Comparison of ENCODE assay signal across 8 cellular contexts in the genomic region with DNA sequence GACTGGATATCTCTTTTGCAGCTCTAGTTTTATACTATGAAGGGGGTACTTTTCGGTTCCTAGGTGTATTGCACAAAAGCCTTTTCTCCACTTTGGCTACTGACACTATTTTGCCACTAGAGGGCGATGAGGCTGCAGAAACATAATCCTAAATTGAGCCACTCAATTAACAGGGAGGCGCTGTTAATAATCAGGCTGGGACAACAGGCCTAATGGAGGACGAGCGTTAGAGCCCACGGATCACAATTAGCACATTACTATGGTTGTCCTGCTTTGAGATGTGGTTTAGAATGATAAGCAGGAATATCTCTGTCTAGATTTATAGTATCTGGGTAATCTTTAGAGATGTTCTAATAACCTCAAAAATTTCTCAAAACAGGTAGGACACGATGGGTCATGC.
DNase-seq lines count a peak whose midpoint lies in the region; ATAC-seq and TF ChIP-seq lines count a peak whose summit lies in the region.

No MANE protein-coding gene starts in this region.

- H3K4me2 ChIP-seq in H9 (ENCODE audit: insufficient read depth, insufficient read length, low read length) (no peak overlapping the region), MM.1S (ENCODE audit: low read depth, low read length) (no peak overlapping the region)

- no peaks in the 10 kb centered on the region for H3K27me3 Mint-ChIP-seq in H9 (ENCODE audit: low read depth)
- no peaks in the 10 kb centered on the region for H3K27me3 Mint-ChIP-seq in activated naive CD8-positive, alpha-beta T cell treated with anti-CD3 and anti-CD28 coated beads for 36 hours

- H3K27me3 ChIP-seq in H9 (ENCODE audit: insufficient read depth, low read length) (no peaks in the 10 kb centered on the region), MM.1S (replicated peaks; ENCODE audit: insufficient read depth, low read length) (no peaks in the 10 kb centered on the region), left ventricle myocardium inferior (ENCODE audit: low read depth) (peaks cover 38% of the 10 kb centered on the region), gastrocnemius medialis (no peaks in the 10 kb centered on the region)

- no peak overlapping the region for H2BK120ac ChIP-seq in H9 (ENCODE audit: low read depth, low read length, poor library complexity, severe bottlenecking)

- intact Hi-C loops in left ventricle myocardium inferior (cut with micrococcal nuclease): no loop called here
- intact Hi-C loops in gastrocnemius medialis (cut with DNase I; ENCODE audit: low total_unique reads): no loop called here

- H3K9ac ChIP-seq in H9 (ENCODE audit: extremely low read depth, insufficient read length, low read length) (no peak overlapping the region), MM.1S (ENCODE audit: low read length) (no peak overlapping the region)

- no peak overlapping the region for H3K27ac ChIP-seq in H9 (ENCODE audit: insufficient read length, low read depth, low read length)
- no peak overlapping the region for H3K27ac ChIP-seq in MM.1S (ENCODE audit: low read length)
- H3K27ac ChIP-seq in left ventricle myocardium inferior (replicated peaks): no peak overlapping the region
- no peak overlapping the region for H3K27ac ChIP-seq in gastrocnemius medialis

- H4K5ac ChIP-seq in H9 (ENCODE audit: insufficient read length, low read depth, low read length): no peak overlapping the region

- no peaks in the 10 kb centered on the region for H3K79me1 ChIP-seq in H9 (ENCODE audit: insufficient read depth, low read depth, low read length, poor library complexity, severe bottlenecking)

- no peak for ATAC-seq in gastrocnemius medialis

- no peak overlapping the region for H3K4ac ChIP-seq in H9 (ENCODE audit: low read depth, low read length)

- no peak overlapping the region for H2AK5ac ChIP-seq in H9 (ENCODE audit: insufficient read length, low read length)

- H4K91ac ChIP-seq in H9 (ENCODE audit: insufficient read length, low read depth, low read length): no peak overlapping the region

- DNase-seq in H9 (peak; percentile 70), MM.1S (peak; percentile 65), SHP77 (lab: John Stamatoyannopoulos, UW) (peak; percentile 70 to 78), left ventricle myocardium inferior (no peak), gastrocnemius medialis (no peak), 8988T (no peak)
- peak; percentile 19 for DNase-seq in activated naive CD8-positive, alpha-beta T cell treated with anti-CD3 and anti-CD28 coated beads for 36 hours

- no peak overlapping the region for H3K27ac Mint-ChIP-seq in H9
- H3K27ac Mint-ChIP-seq in activated naive CD8-positive, alpha-beta T cell treated with anti-CD3 and anti-CD28 coated beads for 36 hours: no peak overlapping the region

- no peaks in the 10 kb centered on the region for H3K9me3 Mint-ChIP-seq in H9
- no peaks in the 10 kb centered on the region for H3K9me3 Mint-ChIP-seq in activated naive CD8-positive, alpha-beta T cell treated with anti-CD3 and anti-CD28 coated beads for 36 hours

- H2AFZ ChIP-seq in H9 (ENCODE audit: low read length) (no peak overlapping the region), MM.1S (ENCODE audit: low read length) (peak overlapping the region; percentile 42; the same call in 1 of the 2 replicates)

- H3K23me2 ChIP-seq in H9 (ENCODE audit: insufficient read length, low read depth, low read length, poor library complexity, severe bottlenecking): no peaks in the 10 kb centered on the region

- no peak overlapping the region for H2BK12ac ChIP-seq in H9 (ENCODE audit: insufficient read length, low read depth, low read length)

- H3K79me2 ChIP-seq in H9 (ENCODE audit: insufficient read depth, low read length): no peaks in the 10 kb centered on the region
- H3K79me2 ChIP-seq in MM.1S (ENCODE audit: low read length): no peaks in the 10 kb centered on the region

- no peaks in the 10 kb centered on the region for H4K20me1 ChIP-seq in H9 (ENCODE audit: control insufficient read depth, insufficient read depth, insufficient read length)
- no peaks in the 10 kb centered on the region for H4K20me1 ChIP-seq in MM.1S (ENCODE audit: insufficient read depth, low read length)

- in situ Hi-C loops in gastrocnemius medialis (cut with MboI; ENCODE audit: low sequenced_read_pairs in 4 of 4): no loop called here

- no CpG with 5 or more reads among the region's 7 CpGs for WGBS in H9 (ENCODE audit: extremely low coverage, insufficient read length, low lambda C conversion rate)

- TF ChIP-seq CTCF in GM12872 (IDR thresholded peaks at IDR 0.05; ENCODE audit: insufficient read depth, low read depth, low read length) (peak; percentile 84), H9 (conservative IDR thresholded peaks at IDR 0.05) (peak; percentile 91), MM.1S (IDR thresholded peaks at IDR 0.05; ENCODE audit: low read length) (peak; percentile 96), left ventricle myocardium inferior (IDR thresholded peaks at IDR 0.05; ENCODE audit: borderline replicate concordance) (peak; percentile 90), gastrocnemius medialis (IDR thresholded peaks at IDR 0.05 in 4 of 5, conservative IDR thresholded peaks at IDR 0.05 in 1 of 5) (peak; percentile 24 to 71 (median 40))

- no peak overlapping the region for H3K14ac ChIP-seq in H9 (ENCODE audit: insufficient read depth, low read length)

- H3F3A ChIP-seq in MM.1S (ENCODE audit: insufficient read depth, low read length): no peaks in the 10 kb centered on the region

- H3K4me3 ChIP-seq in MM.1S (ENCODE audit: low read length) (no peak overlapping the region), left ventricle myocardium inferior (no peak overlapping the region), gastrocnemius medialis (no peak overlapping the region)

- H3K36me3 Mint-ChIP-seq in H9 (ENCODE audit: insufficient read depth in 1 of 3, low read depth in 3 of 3): no peaks in the 10 kb centered on the region
- no peaks in the 10 kb centered on the region for H3K36me3 Mint-ChIP-seq in activated naive CD8-positive, alpha-beta T cell treated with anti-CD3 and anti-CD28 coated beads for 36 hours

- H3K9me3 ChIP-seq in H9 (ENCODE audit: control insufficient read depth, low read depth, low read length) (no peaks in the 10 kb centered on the region), MM.1S (replicated peaks; ENCODE audit: insufficient read depth, low read length) (no peaks in the 10 kb centered on the region), left ventricle myocardium inferior (replicated peaks) (no peaks in the 10 kb centered on the region), gastrocnemius medialis (no peaks in the 10 kb centered on the region)

- H2BK15ac ChIP-seq in H9 (ENCODE audit: low read depth, low read length): no peak overlapping the region

- H3T11ph ChIP-seq in H9 (ENCODE audit: low read length): no peak overlapping the region

- H3K4me3 Mint-ChIP-seq in H9: no peak overlapping the region
- no peak overlapping the region for H3K4me3 Mint-ChIP-seq in activated naive CD8-positive, alpha-beta T cell treated with anti-CD3 and anti-CD28 coated beads for 36 hours

- H3K18ac ChIP-seq in H9 (ENCODE audit: insufficient read length, low read depth, low read length): no peak overlapping the region

- H3K4me1 Mint-ChIP-seq in H9: peaks cover 37 to 47% of the 10 kb centered on the region in 2 experiments
- H3K4me1 Mint-ChIP-seq in activated naive CD8-positive, alpha-beta T cell treated with anti-CD3 and anti-CD28 coated beads for 36 hours: peaks cover 6% of the 10 kb centered on the region

- H2BK20ac ChIP-seq in H9 (ENCODE audit: low read depth, low read length, poor library complexity, severe bottlenecking): no peak overlapping the region

- no peak overlapping the region for H2BK5ac ChIP-seq in H9 (ENCODE audit: insufficient read length, low read length)

- no peak overlapping the region for H3K23ac ChIP-seq in H9 (ENCODE audit: insufficient read length, low read depth, low read length)

- no peak overlapping the region for H4K8ac ChIP-seq in H9 (replicated peaks; ENCODE audit: insufficient read length, low read depth, low read length)

- H3K36me3 ChIP-seq in MM.1S (replicated peaks; ENCODE audit: insufficient read depth, low read length): no peaks in the 10 kb centered on the region
- H3K36me3 ChIP-seq in left ventricle myocardium inferior: no peaks in the 10 kb centered on the region
- H3K36me3 ChIP-seq in gastrocnemius medialis: no peaks in the 10 kb centered on the region

- no peak overlapping the region for H3K56ac ChIP-seq in H9 (ENCODE audit: insufficient read length, low read depth, low read length)

- H3K4me1 ChIP-seq in H9 (ENCODE audit: insufficient read depth, low read length) (peaks cover 3% of the 10 kb centered on the region; the same call in 1 of the 2 replicates), MM.1S (ENCODE audit: low read length) (no peaks in the 10 kb centered on the region), left ventricle myocardium inferior (no peaks in the 10 kb centered on the region), gastrocnemius medialis (no peaks in the 10 kb centered on the region)

- no peak for TF ChIP-seq POLR2A in gastrocnemius medialis (IDR thresholded peaks at IDR 0.05)

- no peaks in the 10 kb centered on the region for H3K9me2 ChIP-seq in MM.1S (replicated peaks; ENCODE audit: insufficient read depth, low read length)

Comparison
In these comparisons a context has a peak if more than half of its experiments do, and no peak if none do; other contexts are left out.
1. CTCF ChIP-seq: peak in every context shown above with its lines; median percentile 96 in MM.1S; 91 in H9; 90 in left ventricle myocardium inferior; 84 in GM12872; 40 in gastrocnemius medialis.
2. DNase-seq: peak in H9 (single experiment), MM.1S (single experiment), SHP77 (2 of 2) and activated naive CD8-positive, alpha-beta T cell treated with anti-CD3 and anti-CD28 coated beads for 36 hours (single experiment); none in left ventricle myocardium inferior (single experiment), gastrocnemius medialis (0 of 2) and 8988T (single experiment).